Comparison of ENCODE assay signal across 1 cellular context in genomic region chr7:36658603-36659516, GRCh38.
TF ChIP-seq lines count a peak whose summit lies in the region.

No MANE protein-coding gene starts in this region.

TF ChIP-seq in HepG2, 621 proteins besides CTCF, POLR2A, EP300 and RAD21 (continued from another document):
- TF ChIP-seq ZNF318 (CRISPR knock-in tag; IDR thresholded peaks at IDR 0.05) (no peak), SYNCRIP (IDR thresholded peaks at IDR 0.05; ENCODE audit: insufficient read depth, low read depth, low read length) (no peak), SOX13 (IDR thresholded peaks at IDR 0.05) (no peak), SOX13 (CRISPR knock-in tag; conservative IDR thresholded peaks at IDR 0.05 in 1 of 2, IDR thresholded peaks at IDR 0.05 in 1 of 2) (peak in 1 of 2 experiments; percentile 68; a peak in 2 of 4 replicates), HIVEP1 (CRISPR knock-in tag; IDR thresholded peaks at IDR 0.05) (no peak), CHD2 (IDR thresholded peaks at IDR 0.05; ENCODE audit: low read depth, low read length) (no peak), FOXA1 (IDR thresholded peaks at IDR 0.05) (no peak), FOXA1 (CRISPR knock-in tag; IDR thresholded peaks at IDR 0.05) (0 out of 2 replicates have a peak, but pooled peaks have one; percentile 21), MTF1 (CRISPR knock-in tag; IDR thresholded peaks at IDR 0.05) (no peak), HMGXB4 (CRISPR knock-in tag; IDR thresholded peaks at IDR 0.05; ENCODE audit: borderline replicate concordance in 1 of 2, low read depth in 1 of 2) (no peak), LCORL (IDR thresholded peaks at IDR 0.05) (no peak), LCORL (CRISPR knock-in tag; IDR thresholded peaks at IDR 0.05) (no peak), HMG20A (CRISPR knock-in tag; IDR thresholded peaks at IDR 0.05; ENCODE audit: borderline replicate concordance) (peak; percentile 60; the same call in 1 of the 2 replicates), ZNF205 (CRISPR knock-in tag; IDR thresholded peaks at IDR 0.05) (no peak), FOXP1 (IDR thresholded peaks at IDR 0.05) (no peak), FOXP1 (CRISPR knock-in tag; IDR thresholded peaks at IDR 0.05) (0 out of 2 replicates have a peak, but pooled peaks have one; percentile 39), GZF1 (CRISPR knock-in tag; IDR thresholded peaks at IDR 0.05) (no peak), ZNF773 (CRISPR knock-in tag; IDR thresholded peaks at IDR 0.05; ENCODE audit: borderline replicate concordance) (no peak), ZNF891 (CRISPR knock-in tag; IDR thresholded peaks at IDR 0.05) (no peak), RARA (CRISPR knock-in tag; IDR thresholded peaks at IDR 0.05) (no peak), ZFY (CRISPR knock-in tag; IDR thresholded peaks at IDR 0.05) (no peak), SALL2 (CRISPR knock-in tag; IDR thresholded peaks at IDR 0.05) (no peak), FOSL2 (CRISPR knock-in tag; IDR thresholded peaks at IDR 0.05) (peak; percentile 28; the same call in 1 of the 2 replicates), ONECUT2 (CRISPR knock-in tag; IDR thresholded peaks at IDR 0.05) (no peak)
- TF ChIP-seq, protein P1, sequence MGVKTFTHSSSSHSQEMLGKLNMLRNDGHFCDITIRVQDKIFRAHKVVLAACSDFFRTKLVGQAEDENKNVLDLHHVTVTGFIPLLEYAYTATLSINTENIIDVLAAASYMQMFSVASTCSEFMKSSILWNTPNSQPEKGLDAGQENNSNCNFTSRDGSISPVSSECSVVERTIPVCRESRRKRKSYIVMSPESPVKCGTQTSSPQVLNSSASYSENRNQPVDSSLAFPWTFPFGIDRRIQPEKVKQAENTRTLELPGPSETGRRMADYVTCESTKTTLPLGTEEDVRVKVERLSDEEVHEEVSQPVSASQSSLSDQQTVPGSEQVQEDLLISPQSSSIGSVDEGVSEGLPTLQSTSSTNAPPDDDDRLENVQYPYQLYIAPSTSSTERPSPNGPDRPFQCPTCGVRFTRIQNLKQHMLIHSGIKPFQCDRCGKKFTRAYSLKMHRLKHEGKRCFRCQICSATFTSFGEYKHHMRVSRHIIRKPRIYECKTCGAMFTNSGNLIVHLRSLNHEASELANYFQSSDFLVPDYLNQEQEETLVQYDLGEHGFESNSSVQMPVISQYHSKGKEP (CRISPR knock-in tag; IDR thresholded peaks at IDR 0.05): no peak
- TF ChIP-seq, protein P2, sequence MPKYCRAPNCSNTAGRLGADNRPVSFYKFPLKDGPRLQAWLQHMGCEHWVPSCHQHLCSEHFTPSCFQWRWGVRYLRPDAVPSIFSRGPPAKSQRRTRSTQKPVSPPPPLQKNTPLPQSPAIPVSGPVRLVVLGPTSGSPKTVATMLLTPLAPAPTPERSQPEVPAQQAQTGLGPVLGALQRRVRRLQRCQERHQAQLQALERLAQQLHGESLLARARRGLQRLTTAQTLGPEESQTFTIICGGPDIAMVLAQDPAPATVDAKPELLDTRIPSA (CRISPR knock-in tag; IDR thresholded peaks at IDR 0.05; ENCODE audit: borderline replicate concordance): no peak
- TF ChIP-seq, protein P3, sequence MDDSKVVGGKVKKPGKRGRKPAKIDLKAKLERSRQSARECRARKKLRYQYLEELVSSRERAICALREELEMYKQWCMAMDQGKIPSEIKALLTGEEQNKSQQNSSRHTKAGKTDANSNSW (CRISPR knock-in tag; IDR thresholded peaks at IDR 0.05; ENCODE audit: borderline replicate concordance): no peak
- TF ChIP-seq, protein P4, sequence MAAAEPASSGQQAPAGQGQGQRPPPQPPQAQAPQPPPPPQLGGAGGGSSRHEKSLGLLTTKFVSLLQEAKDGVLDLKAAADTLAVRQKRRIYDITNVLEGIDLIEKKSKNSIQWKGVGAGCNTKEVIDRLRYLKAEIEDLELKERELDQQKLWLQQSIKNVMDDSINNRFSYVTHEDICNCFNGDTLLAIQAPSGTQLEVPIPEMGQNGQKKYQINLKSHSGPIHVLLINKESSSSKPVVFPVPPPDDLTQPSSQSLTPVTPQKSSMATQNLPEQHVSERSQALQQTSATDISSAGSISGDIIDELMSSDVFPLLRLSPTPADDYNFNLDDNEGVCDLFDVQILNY (CRISPR knock-in tag; conservative IDR thresholded peaks at IDR 0.05): no peak
- TF ChIP-seq, protein P5, sequence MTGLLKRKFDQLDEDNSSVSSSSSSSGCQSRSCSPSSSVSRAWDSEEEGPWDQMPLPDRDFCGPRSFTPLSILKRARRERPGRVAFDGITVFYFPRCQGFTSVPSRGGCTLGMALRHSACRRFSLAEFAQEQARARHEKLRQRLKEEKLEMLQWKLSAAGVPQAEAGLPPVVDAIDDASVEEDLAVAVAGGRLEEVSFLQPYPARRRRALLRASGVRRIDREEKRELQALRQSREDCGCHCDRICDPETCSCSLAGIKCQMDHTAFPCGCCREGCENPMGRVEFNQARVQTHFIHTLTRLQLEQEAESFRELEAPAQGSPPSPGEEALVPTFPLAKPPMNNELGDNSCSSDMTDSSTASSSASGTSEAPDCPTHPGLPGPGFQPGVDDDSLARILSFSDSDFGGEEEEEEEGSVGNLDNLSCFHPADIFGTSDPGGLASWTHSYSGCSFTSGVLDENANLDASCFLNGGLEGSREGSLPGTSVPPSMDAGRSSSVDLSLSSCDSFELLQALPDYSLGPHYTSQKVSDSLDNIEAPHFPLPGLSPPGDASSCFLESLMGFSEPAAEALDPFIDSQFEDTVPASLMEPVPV (CRISPR knock-in tag; IDR thresholded peaks at IDR 0.05): no peak
- TF ChIP-seq, protein P6, sequence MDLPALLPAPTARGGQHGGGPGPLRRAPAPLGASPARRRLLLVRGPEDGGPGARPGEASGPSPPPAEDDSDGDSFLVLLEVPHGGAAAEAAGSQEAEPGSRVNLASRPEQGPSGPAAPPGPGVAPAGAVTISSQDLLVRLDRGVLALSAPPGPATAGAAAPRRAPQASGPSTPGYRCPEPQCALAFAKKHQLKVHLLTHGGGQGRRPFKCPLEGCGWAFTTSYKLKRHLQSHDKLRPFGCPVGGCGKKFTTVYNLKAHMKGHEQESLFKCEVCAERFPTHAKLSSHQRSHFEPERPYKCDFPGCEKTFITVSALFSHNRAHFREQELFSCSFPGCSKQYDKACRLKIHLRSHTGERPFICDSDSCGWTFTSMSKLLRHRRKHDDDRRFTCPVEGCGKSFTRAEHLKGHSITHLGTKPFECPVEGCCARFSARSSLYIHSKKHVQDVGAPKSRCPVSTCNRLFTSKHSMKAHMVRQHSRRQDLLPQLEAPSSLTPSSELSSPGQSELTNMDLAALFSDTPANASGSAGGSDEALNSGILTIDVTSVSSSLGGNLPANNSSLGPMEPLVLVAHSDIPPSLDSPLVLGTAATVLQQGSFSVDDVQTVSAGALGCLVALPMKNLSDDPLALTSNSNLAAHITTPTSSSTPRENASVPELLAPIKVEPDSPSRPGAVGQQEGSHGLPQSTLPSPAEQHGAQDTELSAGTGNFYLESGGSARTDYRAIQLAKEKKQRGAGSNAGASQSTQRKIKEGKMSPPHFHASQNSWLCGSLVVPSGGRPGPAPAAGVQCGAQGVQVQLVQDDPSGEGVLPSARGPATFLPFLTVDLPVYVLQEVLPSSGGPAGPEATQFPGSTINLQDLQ (CRISPR knock-in tag; IDR thresholded peaks at IDR 0.05): no peak
TF ChIP-seq in HepG2: peak in this region for 17.
